1 cellular context compared by ENCODE assay signal in the genomic region with DNA sequence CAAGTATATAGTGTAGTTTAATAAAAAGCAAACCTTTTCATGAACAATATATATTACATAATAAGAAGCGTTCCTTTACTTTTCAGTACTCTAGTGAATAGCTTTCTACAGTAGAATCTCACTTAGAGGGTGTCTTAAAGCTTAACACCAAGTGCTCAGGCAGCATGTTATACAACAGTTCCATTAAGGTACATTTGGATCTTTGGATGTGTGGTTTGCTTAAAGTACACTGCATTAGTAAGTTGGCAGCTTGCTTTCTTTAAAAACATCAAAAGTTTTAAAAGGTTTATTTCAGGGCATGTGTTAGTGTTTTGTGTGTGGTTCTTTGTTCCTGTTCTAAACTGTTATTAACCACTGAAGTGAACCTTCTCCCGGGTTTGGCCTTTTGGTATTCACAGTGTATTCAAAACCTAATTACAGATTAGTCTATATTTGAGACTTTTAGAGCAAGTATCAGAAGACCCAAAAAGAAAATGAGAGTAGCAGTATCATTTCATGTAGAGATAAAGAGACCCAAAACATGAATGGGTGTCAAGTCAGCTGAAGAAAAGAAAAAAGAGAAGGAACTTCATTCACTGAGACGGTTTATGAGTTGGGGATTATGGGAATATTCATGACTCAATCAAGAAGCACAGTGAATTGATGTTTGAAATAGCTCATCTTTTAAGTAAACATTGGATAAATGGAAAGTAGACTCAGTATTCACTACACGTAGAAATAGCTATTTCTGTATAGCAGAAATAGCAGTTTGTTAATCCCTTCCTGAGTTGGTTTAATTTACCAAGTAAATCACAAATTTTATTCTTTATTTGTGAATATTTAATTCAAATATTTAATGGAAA.
TF ChIP-seq lines count a peak whose summit lies in the region.

No MANE protein-coding gene starts in this region.

TF ChIP-seq in HepG2, 621 proteins besides CTCF, POLR2A, EP300 and RAD21 (continued from another document):
- TF ChIP-seq, protein P1, sequence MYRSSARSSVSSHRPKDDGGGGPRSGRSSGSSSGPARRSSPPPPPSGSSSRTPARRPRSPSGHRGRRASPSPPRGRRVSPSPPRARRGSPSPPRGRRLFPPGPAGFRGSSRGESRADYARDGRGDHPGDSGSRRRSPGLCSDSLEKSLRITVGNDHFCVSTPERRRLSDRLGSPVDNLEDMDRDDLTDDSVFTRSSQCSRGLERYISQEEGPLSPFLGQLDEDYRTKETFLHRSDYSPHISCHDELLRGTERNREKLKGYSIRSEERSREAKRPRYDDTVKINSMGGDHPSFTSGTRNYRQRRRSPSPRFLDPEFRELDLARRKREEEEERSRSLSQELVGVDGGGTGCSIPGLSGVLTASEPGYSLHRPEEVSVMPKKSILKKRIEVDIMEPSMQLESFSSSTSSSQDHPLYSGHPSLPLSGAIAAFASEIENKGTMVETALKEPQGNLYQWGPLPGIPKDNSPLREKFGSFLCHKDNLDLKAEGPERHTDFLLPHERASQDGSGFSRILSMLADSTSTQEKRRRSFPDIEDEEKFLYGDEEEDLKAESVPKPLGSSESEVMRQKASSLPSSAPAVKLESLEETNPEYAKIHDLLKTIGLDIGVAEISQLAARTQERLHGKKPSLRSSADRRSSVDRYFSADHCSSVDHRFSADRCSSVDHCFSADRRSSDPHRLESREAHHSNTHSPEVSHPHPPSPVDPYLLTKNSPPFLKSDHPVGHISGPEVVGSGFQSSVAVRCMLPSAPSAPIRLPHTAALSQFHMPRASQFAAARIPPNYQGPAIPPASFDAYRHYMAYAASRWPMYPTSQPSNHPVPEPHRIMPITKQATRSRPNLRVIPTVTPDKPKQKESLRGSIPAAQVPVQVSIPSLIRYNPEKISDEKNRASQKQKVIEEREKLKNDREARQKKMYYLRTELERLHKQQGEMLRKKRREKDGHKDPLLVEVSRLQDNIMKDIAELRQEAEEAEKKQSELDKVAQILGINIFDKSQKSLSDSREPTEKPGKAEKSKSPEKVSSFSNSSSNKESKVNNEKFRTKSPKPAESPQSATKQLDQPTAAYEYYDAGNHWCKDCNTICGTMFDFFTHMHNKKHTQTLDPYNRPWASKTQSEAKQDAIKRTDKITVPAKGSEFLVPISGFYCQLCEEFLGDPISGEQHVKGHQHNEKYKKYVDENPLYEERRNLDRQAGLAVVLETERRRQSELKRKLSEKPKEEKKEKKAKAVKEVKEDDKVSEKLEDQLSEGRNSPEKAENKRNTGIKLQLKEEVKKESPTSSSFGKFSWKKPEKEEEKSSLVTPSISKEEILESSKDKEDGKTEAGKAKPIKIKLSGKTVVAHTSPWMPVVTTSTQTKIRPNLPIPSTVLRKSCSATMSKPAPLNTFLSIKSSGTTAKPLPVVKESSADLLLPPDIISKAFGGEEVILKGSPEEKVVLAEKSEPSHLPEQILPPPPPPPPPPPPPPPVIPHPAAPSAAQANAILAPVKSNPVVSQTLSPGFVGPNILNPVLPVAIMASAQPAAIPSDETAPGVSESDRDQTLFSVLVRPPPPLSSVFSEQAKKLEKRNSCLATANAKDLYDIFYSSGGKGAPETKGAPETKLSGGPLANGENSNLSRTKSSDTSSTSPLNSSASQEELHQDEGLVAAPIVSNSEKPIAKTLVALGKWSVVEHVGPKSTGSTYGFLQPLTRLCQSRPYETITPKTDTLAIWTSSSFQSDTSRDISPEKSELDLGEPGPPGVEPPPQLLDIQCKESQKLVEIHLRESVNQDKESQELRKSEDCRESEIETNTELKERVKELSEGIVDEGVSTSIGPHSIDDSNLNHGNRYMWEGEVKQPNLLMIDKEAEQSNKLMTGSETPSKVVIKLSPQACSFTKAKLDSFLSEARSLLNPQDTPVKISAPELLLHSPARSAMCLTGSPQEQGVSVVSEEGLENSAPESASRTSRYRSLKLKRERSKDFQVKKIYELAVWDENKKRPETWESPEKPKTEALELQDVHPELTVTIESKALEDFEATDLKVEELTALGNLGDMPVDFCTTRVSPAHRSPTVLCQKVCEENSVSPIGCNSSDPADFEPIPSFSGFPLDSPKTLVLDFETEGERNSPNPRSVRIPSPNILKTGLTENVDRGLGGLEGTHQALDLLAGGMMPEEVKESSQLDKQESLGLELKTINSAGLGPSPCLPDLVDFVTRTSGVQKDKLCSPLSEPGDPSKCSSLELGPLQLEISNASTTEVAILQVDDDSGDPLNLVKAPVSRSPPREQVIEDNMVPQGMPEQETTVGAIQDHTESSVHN (CRISPR knock-in tag; IDR thresholded peaks at IDR 0.05), result no peak
- TF ChIP-seq ZNF510 (CRISPR knock-in tag; IDR thresholded peaks at IDR 0.05; ENCODE audit: low read depth) (no peak), PHF5A (CRISPR knock-in tag; IDR thresholded peaks at IDR 0.05; ENCODE audit: low read depth, unreplicated experiment) (no peak), NCOR1 (IDR thresholded peaks at IDR 0.05; ENCODE audit: borderline replicate concordance, low read length) (no peak), ATF1 (CRISPR knock-in tag; IDR thresholded peaks at IDR 0.05) (no peak), MZF1 (CRISPR knock-in tag; IDR thresholded peaks at IDR 0.05; ENCODE audit: borderline replicate concordance) (no peak), ZNF253 (CRISPR knock-in tag; IDR thresholded peaks at IDR 0.05; ENCODE audit: borderline replicate concordance) (no peak), ZFYVE20 (CRISPR knock-in tag; IDR thresholded peaks at IDR 0.05; ENCODE audit: borderline replicate concordance, low read depth) (no peak), ZNF605 (CRISPR knock-in tag; IDR thresholded peaks at IDR 0.05) (no peak)
- TF ChIP-seq, protein P2, sequence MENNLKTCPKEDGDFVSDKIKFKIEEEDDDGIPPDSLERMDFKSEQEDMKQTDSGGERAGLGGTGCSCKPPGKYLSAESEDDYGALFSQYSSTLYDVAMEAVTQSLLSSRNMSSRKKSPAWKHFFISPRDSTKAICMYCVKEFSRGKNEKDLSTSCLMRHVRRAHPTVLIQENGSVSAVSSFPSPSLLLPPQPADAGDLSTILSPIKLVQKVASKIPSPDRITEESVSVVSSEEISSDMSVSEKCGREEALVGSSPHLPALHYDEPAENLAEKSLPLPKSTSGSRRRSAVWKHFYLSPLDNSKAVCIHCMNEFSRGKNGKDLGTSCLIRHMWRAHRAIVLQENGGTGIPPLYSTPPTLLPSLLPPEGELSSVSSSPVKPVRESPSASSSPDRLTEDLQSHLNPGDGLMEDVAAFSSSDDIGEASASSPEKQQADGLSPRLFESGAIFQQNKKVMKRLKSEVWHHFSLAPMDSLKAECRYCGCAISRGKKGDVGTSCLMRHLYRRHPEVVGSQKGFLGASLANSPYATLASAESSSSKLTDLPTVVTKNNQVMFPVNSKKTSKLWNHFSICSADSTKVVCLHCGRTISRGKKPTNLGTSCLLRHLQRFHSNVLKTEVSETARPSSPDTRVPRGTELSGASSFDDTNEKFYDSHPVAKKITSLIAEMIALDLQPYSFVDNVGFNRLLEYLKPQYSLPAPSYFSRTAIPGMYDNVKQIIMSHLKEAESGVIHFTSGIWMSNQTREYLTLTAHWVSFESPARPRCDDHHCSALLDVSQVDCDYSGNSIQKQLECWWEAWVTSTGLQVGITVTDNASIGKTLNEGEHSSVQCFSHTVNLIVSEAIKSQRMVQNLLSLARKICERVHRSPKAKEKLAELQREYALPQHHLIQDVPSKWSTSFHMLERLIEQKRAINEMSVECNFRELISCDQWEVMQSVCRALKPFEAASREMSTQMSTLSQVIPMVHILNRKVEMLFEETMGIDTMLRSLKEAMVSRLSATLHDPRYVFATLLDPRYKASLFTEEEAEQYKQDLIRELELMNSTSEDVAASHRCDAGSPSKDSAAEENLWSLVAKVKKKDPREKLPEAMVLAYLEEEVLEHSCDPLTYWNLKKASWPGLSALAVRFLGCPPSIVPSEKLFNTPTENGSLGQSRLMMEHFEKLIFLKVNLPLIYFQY (CRISPR knock-in tag; IDR thresholded peaks at IDR 0.05; ENCODE audit: borderline replicate concordance), result no peak
- TF ChIP-seq, protein P3, sequence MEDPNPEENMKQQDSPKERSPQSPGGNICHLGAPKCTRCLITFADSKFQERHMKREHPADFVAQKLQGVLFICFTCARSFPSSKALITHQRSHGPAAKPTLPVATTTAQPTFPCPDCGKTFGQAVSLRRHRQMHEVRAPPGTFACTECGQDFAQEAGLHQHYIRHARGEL (CRISPR knock-in tag; IDR thresholded peaks at IDR 0.05), result no peak
- TF ChIP-seq, protein P4, sequence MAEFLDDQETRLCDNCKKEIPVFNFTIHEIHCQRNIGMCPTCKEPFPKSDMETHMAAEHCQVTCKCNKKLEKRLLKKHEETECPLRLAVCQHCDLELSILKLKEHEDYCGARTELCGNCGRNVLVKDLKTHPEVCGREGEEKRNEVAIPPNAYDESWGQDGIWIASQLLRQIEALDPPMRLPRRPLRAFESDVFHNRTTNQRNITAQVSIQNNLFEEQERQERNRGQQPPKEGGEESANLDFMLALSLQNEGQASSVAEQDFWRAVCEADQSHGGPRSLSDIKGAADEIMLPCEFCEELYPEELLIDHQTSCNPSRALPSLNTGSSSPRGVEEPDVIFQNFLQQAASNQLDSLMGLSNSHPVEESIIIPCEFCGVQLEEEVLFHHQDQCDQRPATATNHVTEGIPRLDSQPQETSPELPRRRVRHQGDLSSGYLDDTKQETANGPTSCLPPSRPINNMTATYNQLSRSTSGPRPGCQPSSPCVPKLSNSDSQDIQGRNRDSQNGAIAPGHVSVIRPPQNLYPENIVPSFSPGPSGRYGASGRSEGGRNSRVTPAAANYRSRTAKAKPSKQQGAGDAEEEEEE (CRISPR knock-in tag; IDR thresholded peaks at IDR 0.05; ENCODE audit: borderline replicate concordance), result no peak
- TF ChIP-seq, protein P5, sequence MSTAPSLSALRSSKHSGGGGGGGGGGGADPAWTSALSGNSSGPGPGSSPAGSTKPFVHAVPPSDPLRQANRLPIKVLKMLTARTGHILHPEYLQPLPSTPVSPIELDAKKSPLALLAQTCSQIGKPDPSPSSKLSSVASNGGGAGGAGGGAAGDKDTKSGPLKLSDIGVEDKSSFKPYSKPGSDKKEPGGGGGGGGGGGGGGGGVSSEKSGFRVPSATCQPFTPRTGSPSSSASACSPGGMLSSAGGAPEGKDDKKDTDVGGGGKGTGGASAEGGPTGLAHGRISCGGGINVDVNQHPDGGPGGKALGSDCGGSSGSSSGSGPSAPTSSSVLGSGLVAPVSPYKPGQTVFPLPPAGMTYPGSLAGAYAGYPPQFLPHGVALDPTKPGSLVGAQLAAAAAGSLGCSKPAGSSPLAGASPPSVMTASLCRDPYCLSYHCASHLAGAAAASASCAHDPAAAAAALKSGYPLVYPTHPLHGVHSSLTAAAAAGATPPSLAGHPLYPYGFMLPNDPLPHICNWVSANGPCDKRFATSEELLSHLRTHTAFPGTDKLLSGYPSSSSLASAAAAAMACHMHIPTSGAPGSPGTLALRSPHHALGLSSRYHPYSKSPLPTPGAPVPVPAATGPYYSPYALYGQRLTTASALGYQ (CRISPR knock-in tag; IDR thresholded peaks at IDR 0.05), result no peak
- TF ChIP-seq, protein P6, sequence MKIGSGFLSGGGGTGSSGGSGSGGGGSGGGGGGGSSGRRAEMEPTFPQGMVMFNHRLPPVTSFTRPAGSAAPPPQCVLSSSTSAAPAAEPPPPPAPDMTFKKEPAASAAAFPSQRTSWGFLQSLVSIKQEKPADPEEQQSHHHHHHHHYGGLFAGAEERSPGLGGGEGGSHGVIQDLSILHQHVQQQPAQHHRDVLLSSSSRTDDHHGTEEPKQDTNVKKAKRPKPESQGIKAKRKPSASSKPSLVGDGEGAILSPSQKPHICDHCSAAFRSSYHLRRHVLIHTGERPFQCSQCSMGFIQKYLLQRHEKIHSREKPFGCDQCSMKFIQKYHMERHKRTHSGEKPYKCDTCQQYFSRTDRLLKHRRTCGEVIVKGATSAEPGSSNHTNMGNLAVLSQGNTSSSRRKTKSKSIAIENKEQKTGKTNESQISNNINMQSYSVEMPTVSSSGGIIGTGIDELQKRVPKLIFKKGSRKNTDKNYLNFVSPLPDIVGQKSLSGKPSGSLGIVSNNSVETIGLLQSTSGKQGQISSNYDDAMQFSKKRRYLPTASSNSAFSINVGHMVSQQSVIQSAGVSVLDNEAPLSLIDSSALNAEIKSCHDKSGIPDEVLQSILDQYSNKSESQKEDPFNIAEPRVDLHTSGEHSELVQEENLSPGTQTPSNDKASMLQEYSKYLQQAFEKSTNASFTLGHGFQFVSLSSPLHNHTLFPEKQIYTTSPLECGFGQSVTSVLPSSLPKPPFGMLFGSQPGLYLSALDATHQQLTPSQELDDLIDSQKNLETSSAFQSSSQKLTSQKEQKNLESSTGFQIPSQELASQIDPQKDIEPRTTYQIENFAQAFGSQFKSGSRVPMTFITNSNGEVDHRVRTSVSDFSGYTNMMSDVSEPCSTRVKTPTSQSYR (CRISPR knock-in tag; IDR thresholded peaks at IDR 0.05; ENCODE audit: borderline replicate concordance), result no peak
